ENCODE assay signal across 14 cellular contexts in genomic region chr6:6840831-6841263, GRCh38.
DNase-seq lines count a peak whose midpoint lies in the region; ATAC-seq and TF ChIP-seq lines count a peak whose summit lies in the region.
"Had no signal": no experiment of that assay in that cellular context is flagged by ENCODE, and none has a peak within 500 bp of the region (broad histone marks: within the 10 kb centered on the region; RNA-seq: fewer than 3 reads in every experiment).

No MANE protein-coding gene starts in this region.

- H3K9ac ChIP-seq in endodermal cell (ENCODE audit: extremely low read depth, low read length, poor library complexity, severe bottlenecking) = no peak overlapping the region

- no peak overlapping the region for H3K27ac Mint-ChIP-seq in endodermal cell
- H3K27ac Mint-ChIP-seq: activated CD4-positive, alpha-beta T cell treated with anti-CD3 and anti-CD28 coated beads for 36 hours; activated naive CD4-positive, alpha-beta T cell treated with anti-CD3 and anti-CD28 coated beads, Interleukin-2, amount 50 U/mL, for 72 hours; H9; mesothelial cell of epicardium had no signal

- peaks cover under 1% of the 10 kb centered on the region for H3K9me3 ChIP-seq in endodermal cell (ENCODE audit: control insufficient read depth, low read length)

- intact Hi-C loops in Right ventricle myocardium superior (cut with DNase I) = no loop called here
- intact Hi-C loops in cardiac septum (cut with DNase I) = no loop called here

- ATAC-seq in Right ventricle myocardium superior (ENCODE audit: poor library complexity) (peak; percentile 56), HG02642 (IDR thresholded peaks at IDR 0.05; ENCODE audit: poor library complexity, unreplicated experiment) (peak; percentile 84)
- ATAC-seq: activated CD4-positive, alpha-beta T cell treated with anti-CD3 and anti-CD28 coated beads for 36 hours; activated naive CD4-positive, alpha-beta T cell treated with anti-CD3 and anti-CD28 coated beads, Interleukin-2, amount 50 U/mL, for 72 hours had no signal

- TF ChIP-seq CTCF in endodermal cell (conservative IDR thresholded peaks at IDR 0.05) = no peak

- H3K4me3 ChIP-seq in endodermal cell (ENCODE audit: low read length) = no peak overlapping the region
- H3K4me3 ChIP-seq: MG63, skin epidermis had no signal

- H3K36me3 Mint-ChIP-seq in endodermal cell (ENCODE audit: low read depth) = no peaks in the 10 kb centered on the region
- H3K36me3 Mint-ChIP-seq: activated naive CD4-positive, alpha-beta T cell treated with anti-CD3 and anti-CD28 coated beads, Interleukin-2, amount 50 U/mL, for 72 hours had no signal

- no peak overlapping the region for H3K27ac ChIP-seq in endodermal cell (ENCODE audit: low read depth, low read length)

- no peak for DNase-seq in Right ventricle myocardium superior
- no peak for DNase-seq in cardiac septum (ENCODE audit: low spot score)
- peak; percentile 40 to 63 for DNase-seq in Kasumi-1 (lab: John Stamatoyannopoulos, UW)
- DNase-seq in pons (ENCODE audit: low spot score) = peak; percentile 65
- DNase-seq in endodermal cell = no peak
- DNase-seq in activated CD8-positive, alpha-beta memory T cell treated with anti-CD3 and anti-CD28 coated beads for 24 hours = no peak
- no peak for DNase-seq in HCEC 1CT
- DNase-seq: H9 had no signal

- H3K27me3 Mint-ChIP-seq in endodermal cell (ENCODE audit: insufficient read depth) = peaks cover 26% of the 10 kb centered on the region

- H3K36me3 ChIP-seq in endodermal cell (ENCODE audit: control insufficient read depth, insufficient read depth, low read length) = no peaks in the 10 kb centered on the region
- H3K36me3 ChIP-seq: MG63 had no signal

- peaks cover 5% of the 10 kb centered on the region for H3K4me1 Mint-ChIP-seq in endodermal cell
- H3K4me1 Mint-ChIP-seq: activated CD4-positive, alpha-beta T cell treated with anti-CD3 and anti-CD28 coated beads for 36 hours had no signal

- H3K9me3 Mint-ChIP-seq in endodermal cell = peaks cover 3% of the 10 kb centered on the region

- H3K4me3 Mint-ChIP-seq in endodermal cell = no peak overlapping the region
- H3K4me3 Mint-ChIP-seq: activated CD4-positive, alpha-beta T cell treated with anti-CD3 and anti-CD28 coated beads for 36 hours; H9; mesothelial cell of epicardium had no signal

- WGBS in endodermal cell (ENCODE audit: insufficient coverage in 1 of 2, insufficient read length in 1 of 2), 2 experiments = 90 to 97% methylated on average over 5 of the region's 5 CpGs

- no peaks in the 10 kb centered on the region for H3K4me1 ChIP-seq in endodermal cell (ENCODE audit: control insufficient read depth, insufficient read depth, low read length)

- H3K27me3 ChIP-seq in endodermal cell (ENCODE audit: control insufficient read depth, insufficient read depth, low read length, poor library complexity, severe bottlenecking) = peaks cover 25% of the 10 kb centered on the region
- H3K27me3 ChIP-seq: MG63 had no signal

Comparison
In these comparisons a context has a peak if more than half of its experiments do, and no peak if none do; other contexts are left out.
1. DNase-seq: peak in Kasumi-1 (2 of 2) and pons (single experiment); none in Right ventricle myocardium superior (single experiment), cardiac septum (single experiment), endodermal cell (single experiment), activated CD8-positive, alpha-beta memory T cell treated with anti-CD3 and anti-CD28 coated beads for 24 hours (single experiment) and HCEC 1CT (single experiment).